Comparison of ENCODE assay signal across 2 cellular contexts in genomic region chr7:93858857-93859256, GRCh38.
TF ChIP-seq lines count a peak whose summit lies in the region.

No MANE protein-coding gene starts in this region.

TF ChIP-seq in A549, 52 proteins besides CTCF, POLR2A, EP300 and RAD21:
- no peak for TF ChIP-seq HDAC2 (IDR thresholded peaks at IDR 0.05)
- peak; percentile 59 for TF ChIP-seq MAFK (IDR thresholded peaks at IDR 0.05; ENCODE audit: partially characterized antibody)

TF ChIP-seq in GM12878, 131 proteins besides CTCF, POLR2A, EP300 and RAD21:
- TF ChIP-seq FOXK2 (IDR thresholded peaks at IDR 0.05) (no peak), SMAD5 (IDR thresholded peaks at IDR 0.05; ENCODE audit: low read depth) (no peak), SRF (IDR thresholded peaks at IDR 0.05; ENCODE audit: low read depth in 2 of 2, low read length in 2 of 2) (no peak), E4F1 (IDR thresholded peaks at IDR 0.05; ENCODE audit: borderline replicate concordance, partially characterized antibody) (no peak), NRF1 (conservative IDR thresholded peaks at IDR 0.05; ENCODE audit: low read depth, low read length) (no peak), RBBP5 (conservative IDR thresholded peaks at IDR 0.05) (no peak), BRCA1 (IDR thresholded peaks at IDR 0.05; ENCODE audit: low read depth, low read length) (no peak), NFYA (IDR thresholded peaks at IDR 0.05; ENCODE audit: borderline replicate concordance, low read depth, low read length) (no peak), EED (IDR thresholded peaks at IDR 0.05; ENCODE audit: low read depth) (no peak), RAD51 (IDR thresholded peaks at IDR 0.05) (no peak), NBN (IDR thresholded peaks at IDR 0.05) (no peak), USF1 (IDR thresholded peaks at IDR 0.05; ENCODE audit: borderline replicate concordance, extremely low read length, insufficient read depth, low read depth, low read length) (no peak), ZNF207 (IDR thresholded peaks at IDR 0.05; ENCODE audit: borderline replicate concordance) (no peak), CHD1 (IDR thresholded peaks at IDR 0.05; ENCODE audit: low read depth, low read length) (no peak), MTA3 (IDR thresholded peaks at IDR 0.05; ENCODE audit: borderline replicate concordance, low read length) (no peak), RELA (IDR thresholded peaks at IDR 0.05; ENCODE audit: borderline replicate concordance, partially characterized antibody) (no peak), ZNF687 (IDR thresholded peaks at IDR 0.05) (no peak), LARP7 (IDR thresholded peaks at IDR 0.05) (no peak)
